Comparison of ENCODE assay signal across 18 cellular contexts in the genomic region with DNA sequence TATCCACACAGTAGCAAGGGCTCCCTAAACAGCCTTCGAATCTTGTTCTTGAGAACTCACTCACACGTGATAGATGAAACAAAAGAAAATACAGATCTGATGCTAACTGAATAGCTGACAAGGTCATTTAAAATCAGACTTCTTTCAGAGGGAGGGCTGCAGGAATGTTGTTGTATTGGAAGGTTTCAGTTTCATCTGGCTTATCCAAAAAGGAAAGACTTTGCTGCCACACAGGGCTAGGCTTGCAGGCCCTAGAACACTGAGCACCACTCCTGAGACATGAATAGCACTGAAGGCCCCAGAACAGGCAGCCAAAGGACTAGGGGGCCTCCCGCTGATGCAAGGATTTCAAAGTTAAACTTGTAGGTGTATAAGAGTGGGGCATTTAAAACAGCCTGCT. TPM values are rescaled to one million over a fixed set of nuclear protein-coding genes. Genes with fewer than 3 reads are reported as not detected.
DNase-seq lines count a peak whose midpoint lies in the region; ATAC-seq and TF ChIP-seq lines count a peak whose summit lies in the region.
"Had no signal": no experiment of that assay in that cellular context is flagged by ENCODE, and none has a peak within 500 bp of the region (broad histone marks: within the 10 kb centered on the region; RNA-seq: fewer than 3 reads in every experiment).

No MANE protein-coding gene starts in this region.

- peaks cover 7% of the 10 kb centered on the region for H3K4me1 ChIP-seq in CD4-positive, CD25-positive, alpha-beta regulatory T cell (ENCODE audit: control insufficient read depth, insufficient read depth, low read length, poor library complexity, severe bottlenecking)
- H3K4me1 ChIP-seq in OCI-LY3 (ENCODE audit: low read length), result peaks cover 61% of the 10 kb centered on the region
- no peaks in the 10 kb centered on the region for H3K4me1 ChIP-seq in fibroblast of lung (ENCODE audit: control insufficient read depth, extremely low read depth, insufficient read depth, low read length)
- peaks cover 0 to 7% (median 0%) of the 10 kb centered on the region in 3 donors for H3K4me1 ChIP-seq in skeletal muscle tissue (ENCODE audit: control insufficient read depth in 3 of 3, insufficient read depth in 3 of 3, low read length in 3 of 3)
- H3K4me1 ChIP-seq: body of pancreas had no signal

- no peak for TF ChIP-seq CTCF in OCI-LY3 (IDR thresholded peaks at IDR 0.05; ENCODE audit: low read depth, low read length)
- TF ChIP-seq CTCF in fibroblast of lung (conservative IDR thresholded peaks at IDR 0.05 in 1 of 2, IDR thresholded peaks at IDR 0.05 in 1 of 2; ENCODE audit: low read depth in 1 of 2, low read length in 2 of 2), result no peak

- DNase-seq in CD4-positive, CD25-positive, alpha-beta regulatory T cell, result no peak
- DNase-seq in fibroblast of lung (ENCODE audit: low read depth in 2 of 2) (no peak), SK-N-DZ (ENCODE audit: low spot score) (no peak)
- no peak for DNase-seq in stimulated activated CD4-positive, alpha-beta T cell treated with anti-CD3 and anti-CD28 coated beads, Interleukin-4, amount 100 ng/mL, for 24 hours
- DNase-seq in natural killer cell treated with Interleukin-12 subunit alpha and Interleukin-12 subunit beta and Interleukin-15 and Interleukin-18, amount 100 ng/mL, for 72 hours (ENCODE audit: low spot score), result no peak
- DNase-seq: endodermal cell, natural killer cell, NCI-H1417, small intestine, tibial artery had no signal

- no peak overlapping the region for H3K4me3 Mint-ChIP-seq in CD4-positive, CD25-positive, alpha-beta regulatory T cell
- H3K4me3 Mint-ChIP-seq in natural killer cell treated with Interleukin-12 subunit alpha and Interleukin-12 subunit beta and Interleukin-15 and Interleukin-18, amount 100 ng/mL, for 72 hours, result no peak overlapping the region
- H3K4me3 Mint-ChIP-seq: activated T-helper 1 cell treated with anti-CD3 and anti-CD28 coated beads, Interleukin-12 subunit alpha, Interleukin-12 subunit beta, Interleukin-2, Interleukin-4 antibody, amounts not matched to agents 30 ng/mL and 10 ng/mL and 1 ng/mL, durations not matched to agents 14 hours and 24 hours and 36 hours; endodermal cell; natural killer cell; T-helper 2 cell treated with Interferon-gamma antibody and Interleukin-4, amounts not matched to agents 5 μg/mL and 100 μg/mL, for 36 hours had no signal

- peak overlapping the region; percentile 35; the same call in 1 of the 2 replicates for H3K9ac ChIP-seq in OCI-LY3 (ENCODE audit: low read length)
- H3K9ac ChIP-seq in fibroblast of lung (ENCODE audit: insufficient read depth, low read length), result no peak overlapping the region
- H3K9ac ChIP-seq in skeletal muscle tissue (ENCODE audit: low read depth in 1 of 3, low read length in 3 of 3), result no peak overlapping the region

- H4K20me1 ChIP-seq in OCI-LY3 (ENCODE audit: insufficient read depth, low read length) (no peaks in the 10 kb centered on the region), fibroblast of lung (ENCODE audit: control insufficient read depth, extremely low read depth, insufficient read depth, low read length) (no peaks in the 10 kb centered on the region)

- H3K27me3 Mint-ChIP-seq in CD4-positive, CD25-positive, alpha-beta regulatory T cell, result no peaks in the 10 kb centered on the region
- peaks cover 0 to 2% of the 10 kb centered on the region in 2 donors for H3K27me3 Mint-ChIP-seq in natural killer cell treated with Interleukin-12 subunit alpha and Interleukin-12 subunit beta and Interleukin-15 and Interleukin-18, amount 100 ng/mL, for 72 hours

- ATAC-seq in CD4-positive, CD25-positive, alpha-beta regulatory T cell (ENCODE audit: low read depth in 2 of 2), result no peak
- ATAC-seq in natural killer cell treated with Interleukin-12 subunit alpha and Interleukin-12 subunit beta and Interleukin-15 and Interleukin-18, amount 100 ng/mL, for 72 hours, result no peak
- ATAC-seq in GM19328 (IDR thresholded peaks at IDR 0.05; ENCODE audit: unreplicated experiment), result no peak
- ATAC-seq: body of pancreas had no signal

- no peaks in the 10 kb centered on the region for H3K36me3 Mint-ChIP-seq in CD4-positive, CD25-positive, alpha-beta regulatory T cell
- H3K36me3 Mint-ChIP-seq in natural killer cell treated with Interleukin-12 subunit alpha and Interleukin-12 subunit beta and Interleukin-15 and Interleukin-18, amount 100 ng/mL, for 72 hours, result no peaks in the 10 kb centered on the region
- H3K36me3 Mint-ChIP-seq: natural killer cell had no signal

- peak overlapping the region; percentile 53 for H3K4me2 ChIP-seq in OCI-LY3 (ENCODE audit: low read length)
- no peak overlapping the region for H3K4me2 ChIP-seq in fibroblast of lung (ENCODE audit: extremely low read depth, insufficient read depth, low read length)

- peaks cover under 1 to 65% (median 27%) of the 10 kb centered on the region in 4 donors for H3K4me1 Mint-ChIP-seq in CD4-positive, CD25-positive, alpha-beta regulatory T cell
- H3K4me1 Mint-ChIP-seq in natural killer cell treated with Interleukin-12 subunit alpha and Interleukin-12 subunit beta and Interleukin-15 and Interleukin-18, amount 100 ng/mL, for 72 hours (ENCODE audit: low read depth in 2 of 2), result peaks cover 6 to 11% of the 10 kb centered on the region in 2 donors

- no peak overlapping the region for H3K4me3 ChIP-seq in CD4-positive, CD25-positive, alpha-beta regulatory T cell (ENCODE audit: low read depth, low read length)
- peak overlapping the region; percentile 3; the same call in 1 of the 2 replicates for H3K4me3 ChIP-seq in OCI-LY3 (ENCODE audit: low read length)
- H3K4me3 ChIP-seq in fibroblast of lung (replicated peaks in 1 of 4; ENCODE audit: control extremely low read depth in 1 of 4, insufficient read depth in 1 of 4, low read depth in 3 of 4, low read length in 4 of 4), result no peak overlapping the region
- H3K4me3 ChIP-seq in skeletal muscle tissue (ENCODE audit: low read length in 3 of 3), result no peak overlapping the region
- H3K4me3 ChIP-seq: body of pancreas, tibial artery had no signal

- peaks cover 0 to 6% (median 2%) of the 10 kb centered on the region in 7 donors for H3K9me3 Mint-ChIP-seq in CD4-positive, CD25-positive, alpha-beta regulatory T cell
- no peaks in the 10 kb centered on the region for H3K9me3 Mint-ChIP-seq in natural killer cell treated with Interleukin-12 subunit alpha and Interleukin-12 subunit beta and Interleukin-15 and Interleukin-18, amount 100 ng/mL, for 72 hours
- H3K9me3 Mint-ChIP-seq: natural killer cell had no signal

- H3K27ac Mint-ChIP-seq in CD4-positive, CD25-positive, alpha-beta regulatory T cell, result peak overlapping the region in 2 of 3 donors; percentile 15 to 80
- H3K27ac Mint-ChIP-seq in natural killer cell treated with Interleukin-12 subunit alpha and Interleukin-12 subunit beta and Interleukin-15 and Interleukin-18, amount 100 ng/mL, for 72 hours, result no peak overlapping the region
- H3K27ac Mint-ChIP-seq: activated T-helper 1 cell treated with anti-CD3 and anti-CD28 coated beads, Interleukin-12 subunit alpha, Interleukin-12 subunit beta, Interleukin-2, Interleukin-4 antibody, amounts not matched to agents 30 ng/mL and 10 ng/mL and 1 ng/mL, durations not matched to agents 14 hours and 24 hours and 36 hours; endodermal cell; T-helper 2 cell treated with Interferon-gamma antibody and Interleukin-4, amounts not matched to agents 5 μg/mL and 100 μg/mL, for 36 hours had no signal

- no peaks in the 10 kb centered on the region for H3K79me2 ChIP-seq in OCI-LY3 (ENCODE audit: low read length)
- no peaks in the 10 kb centered on the region for H3K79me2 ChIP-seq in fibroblast of lung (ENCODE audit: control insufficient read depth, insufficient read depth, low read length)

- H3K9me3 ChIP-seq in CD4-positive, CD25-positive, alpha-beta regulatory T cell (ENCODE audit: control insufficient read depth in 2 of 2, low read length in 2 of 2), result no peaks in the 10 kb centered on the region
- no peaks in the 10 kb centered on the region for H3K9me3 ChIP-seq in OCI-LY3 (ENCODE audit: insufficient read depth, low read length)
- H3K9me3 ChIP-seq in fibroblast of lung (ENCODE audit: control insufficient read depth, insufficient read depth, low read depth, low read length), result no peaks in the 10 kb centered on the region
- H3K9me3 ChIP-seq in skeletal muscle tissue (ENCODE audit: control insufficient read depth in 3 of 3, low read length in 3 of 3), result no peaks in the 10 kb centered on the region
- H3K9me3 ChIP-seq: body of pancreas, tibial artery had no signal

- H3K27me3 ChIP-seq in CD4-positive, CD25-positive, alpha-beta regulatory T cell (ENCODE audit: control insufficient read depth, insufficient read depth, low read length), result no peaks in the 10 kb centered on the region
- no peaks in the 10 kb centered on the region for H3K27me3 ChIP-seq in OCI-LY3 (ENCODE audit: low read depth, low read length)
- H3K27me3 ChIP-seq in fibroblast of lung (ENCODE audit: control insufficient read depth, insufficient read depth, low read length), result no peaks in the 10 kb centered on the region
- no peaks in the 10 kb centered on the region for H3K27me3 ChIP-seq in skeletal muscle tissue (ENCODE audit: control insufficient read depth in 3 of 3, insufficient read depth in 3 of 3, low read length in 3 of 3)
- H3K27me3 ChIP-seq: body of pancreas, tibial artery had no signal

- no peak overlapping the region for H2AFZ ChIP-seq in OCI-LY3 (ENCODE audit: low read depth, low read length)
- H2AFZ ChIP-seq in fibroblast of lung (ENCODE audit: low read length), result peak overlapping the region; percentile 61

- H3K36me3 ChIP-seq in CD4-positive, CD25-positive, alpha-beta regulatory T cell (ENCODE audit: control insufficient read depth, insufficient read depth, low read length), result no peaks in the 10 kb centered on the region
- H3K36me3 ChIP-seq in OCI-LY3 (replicated peaks; ENCODE audit: low read depth, low read length), result peaks cover 2% of the 10 kb centered on the region
- H3K36me3 ChIP-seq in fibroblast of lung (ENCODE audit: control insufficient read depth, insufficient read depth, low read length), result no peaks in the 10 kb centered on the region
- H3K36me3 ChIP-seq in skeletal muscle tissue (ENCODE audit: control insufficient read depth in 3 of 3, insufficient read depth in 3 of 3, low read length in 3 of 3), result no peaks in the 10 kb centered on the region
- H3K36me3 ChIP-seq: tibial artery had no signal

- H3K27ac ChIP-seq in CD4-positive, CD25-positive, alpha-beta regulatory T cell (ENCODE audit: insufficient read depth, low read length, poor library complexity, severe bottlenecking), result no peak overlapping the region
- H3K27ac ChIP-seq in OCI-LY3 (ENCODE audit: low read length) (peak overlapping the region; percentile 81), fibroblast of lung (ENCODE audit: insufficient read depth, low read length) (no peak overlapping the region), skeletal muscle tissue (ENCODE audit: low read depth, low read length) (peak overlapping the region; percentile 56)
- H3K27ac ChIP-seq: RWPE1, tibial artery had no signal

RNA-seq across cellular contexts. Expression of gene CD180, which starts 3.1 kb away (rescaled TPM):
- not detected for total RNA-seq in CD4-positive, CD25-positive, alpha-beta regulatory T cell
- under 1 TPM in 3 of 4 donors, not detected in 1; 0.06 to 0.37 (median 0.11) TPM for polyA plus RNA-seq in CD4-positive, CD25-positive, alpha-beta regulatory T cell
- total RNA-seq in fibroblast of lung (not detected in 2 replicates), skeletal muscle tissue (1.0 TPM)
- 0.14 and 0.28 TPM in 2 replicates for polyA plus RNA-seq in fibroblast of lung
- 0.08 and 0.14 TPM in 2 replicates for polyA plus RNA-seq in fibroblast of lung (2012)
- not detected in 2 replicates for polyA minus RNA-seq in fibroblast of lung (ENCODE audit: low replicate concordance)
- under 1 TPM in 1 of 2 donors, not detected in 1; 0.14 TPM for total RNA-seq in natural killer cell treated with Interleukin-12 subunit alpha and Interleukin-12 subunit beta and Interleukin-15 and Interleukin-18, amount 100 ng/mL, for 72 hours
- not detected in 2 replicates for polyA plus RNA-seq in SK-N-DZ (2014; cell fraction: cytosol; rRNA removed)
- not detected in 2 replicates for polyA plus RNA-seq in SK-N-DZ (2014; cell fraction: nucleus; rRNA removed)
- total RNA-seq: endodermal cell, NCI-H460 had no signal

Comparison
In these comparisons a context has a peak if more than half of its experiments do, and no peak if none do; other contexts are left out.
1. H3K27ac ChIP-seq: peak in OCI-LY3 (single experiment) and skeletal muscle tissue (single experiment); none in CD4-positive, CD25-positive, alpha-beta regulatory T cell (single experiment) and fibroblast of lung (single experiment).
2. H3K27ac Mint-ChIP-seq: peak in CD4-positive, CD25-positive, alpha-beta regulatory T cell (2 of 3); none in natural killer cell treated with Interleukin-12 subunit alpha and Interleukin-12 subunit beta and Interleukin-15 and Interleukin-18, amount 100 ng/mL, for 72 hours (0 of 2).